10 cellular contexts compared by ENCODE assay signal in genomic region chr12:7677432-7677888, GRCh38. TPM values are rescaled to one million over a fixed set of nuclear protein-coding genes. Genes with fewer than 3 reads are reported as not detected.
DNase-seq lines count a peak whose midpoint lies in the region; ATAC-seq, FAIRE-seq and TF ChIP-seq lines count a peak whose summit lies in the region.
"Not testable (repeated sequence)": the region's sequence is repeated elsewhere in the genome, so short reads cannot be mapped to it uniquely, and the experiment has no call there.
"Had no signal": no experiment of that assay in that cellular context is flagged by ENCODE, and none has a peak within 500 bp of the region (broad histone marks: within the 10 kb centered on the region; RNA-seq: fewer than 3 reads in every experiment).

No MANE protein-coding gene starts in this region.

- TF ChIP-seq RAD21 in HCT116 (IDR thresholded peaks at IDR 0.05; ENCODE audit: low read depth) = peak; percentile 68
- peak; percentile 59 for TF ChIP-seq RAD21 in GM12878 (IDR thresholded peaks at IDR 0.05; ENCODE audit: insufficient read depth, low read depth, low read length)

- CTCF ChIA-PET in HCT116 (lab: Charles Lee) = interaction anchor here (0.9 kb wide), 1 partner anchor 129 kb away, joined by 3 read pairs; no protein-coding TSS in a partner anchor
- CTCF ChIA-PET in T-cell (lab: Charles Lee) = interaction anchor here in 1 of 2 donors (0.6 kb wide), 1 partner anchor 1021 kb away, joined by 3 read pairs; no protein-coding TSS in a partner anchor
- CTCF ChIA-PET in GM12878 (lab: Yijun Ruan, JAX) = interaction anchor here (0.6 to 4.0 kb wide), 4 partner anchors 9 to 401 kb away, joined by 3 to 27 read pairs (median 4); no protein-coding TSS in a partner anchor

- not testable (repeated sequence) for H3K4me1 Mint-ChIP-seq in T-cell
- peaks cover 19 to 38% (median 25%) of the 10 kb centered on the region in 3 donors for H3K4me1 Mint-ChIP-seq in naive B cell

- intact Hi-C loops in HCT116 (cut with micrococcal nuclease) = loop anchor here (1.0 kb wide), 1 partner anchor 130 kb away; no protein-coding TSS in a partner anchor
- intact Hi-C loops in GM12878 (cut with micrococcal nuclease; ENCODE audit: unreplicated experiment) = loop anchor here (1.0 kb wide), 1 partner anchor 130 kb away; no protein-coding TSS in a partner anchor

- H3K27me3 ChIP-seq in HCT116 (ENCODE audit: insufficient read depth, low read length); GM12878 (replicated peaks in 1 of 2; ENCODE audit: control insufficient read depth in 2 of 2, insufficient read depth in 2 of 2, low read length in 1 of 2): not testable (repeated sequence)

- RAD21 ChIA-PET in HCT116 (lab: Charles Lee; ENCODE audit: low non-redundant PET in 1 of 2, low total read pairs in 2 of 2, uncharacterized antibody in 2 of 2, unreplicated experiment in 2 of 2) (interaction anchor here in 1 of 2 experiments (0.7 kb wide), 1 partner anchor 12 kb away, joined by 3 read pairs; no protein-coding TSS in a partner anchor), GM12878 (lab: Charles Lee; ENCODE audit: unreplicated experiment) (interaction anchor here (0.5 kb wide), 1 partner anchor 130 kb away, joined by 3 read pairs; no protein-coding TSS in a partner anchor)

- H3K4me2 ChIP-seq in HCT116 (ENCODE audit: low read length) = peak overlapping the region; percentile 25
- H3K4me2 ChIP-seq in GM12878 (ENCODE audit: control insufficient read depth, insufficient read depth) = not testable (repeated sequence)

- ATAC-seq in HCT116 (peak; percentile 90), T-cell (replicated peaks in 1 of 4) (peak in 2 of 4 experiments; percentile 35 to 53), GM12878 (peak; percentile 79), naive B cell (ENCODE audit: low read depth in 2 of 2) (peak; percentile 54 to 55)

- FAIRE-seq in GM12878 (lab: Jason Lieb, UNC) = peak; percentile 84
- FAIRE-seq in urothelium cell line (lab: Jason Lieb, UNC) = not testable (repeated sequence)

- DNase-seq in D341Med (ENCODE audit: low spot score) = peak; percentile 48
- peak; percentile 43 for DNase-seq in HCT116 (ENCODE audit: low read depth, low spot score)
- DNase-seq in NCI-H2196 treated with DMSO at 0.1 percent for 48 hours (lab: John Stamatoyannopoulos, UW; ENCODE audit: unreplicated experiment) = peak; percentile 0
- DNase-seq in T-cell = peak in 1 of 34 experiments; percentile 3
- peak; percentile 26 for DNase-seq in GM12878 (ENCODE audit: low read depth, low spot score)
- DNase-seq in germinal center (ENCODE audit: low spot score) = peak; percentile 10
- peak; percentile 32 for DNase-seq in naive B cell
- peak; percentile 75 for DNase-seq in urothelium cell line (ENCODE audit: low spot score)

- TF ChIP-seq CTCF in HCT116 (IDR thresholded peaks at IDR 0.05 in 2 of 3, conservative IDR thresholded peaks at IDR 0.05 in 1 of 3; ENCODE audit: borderline replicate concordance in 1 of 3, insufficient read depth in 1 of 3, low read depth in 2 of 3, low read length in 2 of 3) (peak; percentile 42 to 72 (median 47); a peak in 4 of 6 replicates), GM12878 (IDR thresholded peaks at IDR 0.05 in 2 of 3, conservative IDR thresholded peaks at IDR 0.05 in 1 of 3; ENCODE audit: control insufficient read depth in 2 of 3, extremely low read depth in 1 of 3, insufficient read depth in 1 of 3, low read depth in 3 of 3, low read length in 3 of 3) (peak; percentile 33 to 59 (median 35); a peak in 4 of 6 replicates)

- not testable (repeated sequence) for H3K9me3 ChIP-seq in HCT116 (ENCODE audit: control insufficient read depth in 1 of 2, insufficient read depth in 1 of 2, low read depth in 1 of 2, low read length in 2 of 2); GM12878 (replicated peaks; ENCODE audit: control insufficient read depth, insufficient read depth, low read length)

- H2AFZ ChIP-seq in HCT116 (ENCODE audit: low read depth, low read length, poor library complexity, severe bottlenecking) = peak overlapping the region; percentile 22
- H2AFZ ChIP-seq in GM12878 (ENCODE audit: control insufficient read depth, low read depth, low read length) = not testable (repeated sequence)

- POLR2A ChIA-PET in HCT116 (lab: Charles Lee) = interaction anchor here (0.6 kb wide), 1 partner anchor 9 kb away, joined by 3 read pairs; no protein-coding TSS in a partner anchor
- POLR2A ChIA-PET in T-cell (lab: Charles Lee); GM12878 (lab: Charles Lee): not testable (repeated sequence)

- not testable (repeated sequence) for H3K9me2 ChIP-seq in HCT116 (ENCODE audit: insufficient read depth)

- not testable (repeated sequence) for BruUV-seq in HCT116 (replicated peaks; lab: Mats Ljungman, UMichigan); GM12878 (replicated peaks; lab: Mats Ljungman, UMichigan)

- H3K4me1 ChIP-seq in HCT116 (ENCODE audit: control insufficient read depth in 1 of 2, insufficient read depth in 2 of 2, low read length in 2 of 2); GM12878 (ENCODE audit: control insufficient read depth, insufficient read depth, low read length): not testable (repeated sequence)

- not testable (repeated sequence) for TF ChIP-seq EP300 in GM12878 (IDR thresholded peaks at IDR 0.05; ENCODE audit: borderline replicate concordance in 1 of 2, control insufficient read depth in 1 of 2, low read depth in 2 of 2, low read length in 2 of 2)

- TF ChIP-seq POLR2A in HCT116 (IDR thresholded peaks at IDR 0.05; ENCODE audit: borderline replicate concordance, extremely low read depth, insufficient read depth, insufficient read length); GM12878 (IDR thresholded peaks at IDR 0.05; ENCODE audit: low read depth, low read length): not testable (repeated sequence)

- not testable (repeated sequence) for H3K9ac ChIP-seq in HCT116 (ENCODE audit: low read length); GM12878 (ENCODE audit: control insufficient read depth, insufficient read depth, low read length)

- WGBS in GM12878 (ENCODE audit: insufficient coverage, insufficient replicate concordance, low lambda C conversion rate, missing lambda C conversion rate) = 2% methylated on average over 9 of the region's 9 CpGs

- peak overlapping the region; percentile 44 to 48 (median 45) for H3K4me3 Mint-ChIP-seq in T-cell
- H3K4me3 Mint-ChIP-seq in naive B cell = peak overlapping the region; percentile 0 to 82 (median 44)

- not testable (repeated sequence) for H3K4me3 ChIP-seq in HCT116 (replicated peaks in 1 of 2; ENCODE audit: low read depth in 1 of 2, low read length in 2 of 2); GM12878

- not testable (repeated sequence) for H3K27ac ChIP-seq in HCT116 (ENCODE audit: low read depth, low read length); GM12878 (ENCODE audit: control insufficient read depth, insufficient read depth)

- SMC1A ChIA-PET in GM12878 (lab: Charles Lee; ENCODE audit: uncharacterized antibody, unreplicated experiment) = interaction anchor here (1.2 kb wide), 1 partner anchor 9 kb away, joined by 4 read pairs; no protein-coding TSS in a partner anchor

- H3K36me3 ChIP-seq in HCT116 (ENCODE audit: control insufficient read depth in 1 of 2, insufficient read depth in 2 of 2, low read length in 2 of 2); GM12878 (ENCODE audit: control insufficient read depth in 2 of 2, insufficient read depth in 2 of 2, low read length in 1 of 2): not testable (repeated sequence)

- in situ Hi-C loops in GM12878 (cut with MboI) = loop anchor here (5.0 kb wide), 1 partner anchor 130 kb away; no protein-coding TSS in a partner anchor

- H3K27me3 Mint-ChIP-seq in T-cell, naive B cell: not testable (repeated sequence)

- H4K20me1 ChIP-seq in HCT116 (ENCODE audit: insufficient read depth); GM12878 (ENCODE audit: control insufficient read depth, insufficient read depth): not testable (repeated sequence)

- H3K36me3 Mint-ChIP-seq in T-cell, naive B cell: not testable (repeated sequence)

- H3K79me2 ChIP-seq in HCT116 (ENCODE audit: insufficient read depth, low read length); GM12878 (ENCODE audit: control insufficient read depth, insufficient read depth, low read length): not testable (repeated sequence)

- H3K27ac Mint-ChIP-seq in T-cell (peak overlapping the region in 1 of 2 donors; percentile 52), naive B cell (peak overlapping the region in 5 of 6 donors; percentile 1 to 82 (median 47))

- H3K9me3 Mint-ChIP-seq in T-cell, naive B cell: not testable (repeated sequence)

RNA-seq across cellular contexts. Expression of gene APOBEC1, which starts 11.8 kb away (rescaled TPM):
- total RNA-seq in HCT116 (2021; ENCODE audit: unreplicated experiment) = not detected
- not detected in 2 replicates for polyA plus RNA-seq in HCT116 (2012)
- not detected for total RNA-seq in T-cell
- total RNA-seq in GM12878 (2013; cell fraction: nucleolus; rRNA removed) = not detected in 2 replicates
- not detected in 2 replicates for total RNA-seq in GM12878 (2014; rRNA removed)
- not detected in 2 replicates for total RNA-seq in GM12878 (2014; rRNA removed; fragmentation: Illumina TruSeq; extraction: Trizol)
- total RNA-seq in GM12878 (2021) = not detected in 2 replicates
- polyA plus RNA-seq in GM12878 (2011; ENCODE audit: low read depth) = not detected
- polyA plus RNA-seq in GM12878 (2011; rRNA removed) = not detected in 2 replicates
- polyA plus RNA-seq in GM12878 (2011; cell fraction: cytosol; rRNA removed) = not detected in 2 replicates
- polyA plus RNA-seq in GM12878 (2011; cell fraction: nucleus; rRNA removed) = not detected in 2 replicates
- not detected in 2 replicates for polyA plus RNA-seq in GM12878 (2012)
- polyA plus RNA-seq in GM12878 (2014; fragmentation: Illumina TruSeq; extraction: Trizol) = not detected in 2 replicates
- not detected for polyA plus RNA-seq in GM12878 (2014; fragmentation: Nextera tagmentation; extraction: Ambion mirVana)
- polyA plus RNA-seq in GM12878 (2014; rRNA removed) = not detected in 2 replicates
- polyA plus RNA-seq in GM12878 (2016; fragmentation: Nextera tagmentation; extraction: Ambion mirVana) = not detected
- polyA minus RNA-seq in GM12878 (2011; rRNA and poly(A)+ RNA removed) = not detected in 2 replicates
- not detected in 2 replicates for polyA minus RNA-seq in GM12878 (2011; cell fraction: cytosol; rRNA and poly(A)+ RNA removed)
- not detected in 2 replicates for polyA minus RNA-seq in GM12878 (2011; cell fraction: nucleus; rRNA and poly(A)+ RNA removed)
- under 1 TPM in 1 of 6 donors, not detected in 5; 0.45 TPM for polyA plus RNA-seq in naive B cell (ENCODE audit: low read depth in 6 of 6)
- total RNA-seq: ascending aorta, thyroid gland had no signal

RNA-seq across cellular contexts. Expression of gene GDF3, which starts 18.1 kb away (rescaled TPM):
- not detected for total RNA-seq in HCT116 (2021; ENCODE audit: unreplicated experiment)
- not detected in 2 replicates for polyA plus RNA-seq in HCT116 (2012)
- total RNA-seq in T-cell = not detected
- not detected in 2 replicates for total RNA-seq in GM12878 (2013; cell fraction: nucleolus; rRNA removed)
- total RNA-seq in GM12878 (2014; rRNA removed) = not detected in 2 replicates
- total RNA-seq in GM12878 (2014; rRNA removed; fragmentation: Illumina TruSeq; extraction: Trizol) = not detected in 2 replicates
- total RNA-seq in GM12878 (2021) = not detected in 2 replicates
- polyA plus RNA-seq in GM12878 (2011; ENCODE audit: low read depth) = not detected
- not detected in 2 replicates for polyA plus RNA-seq in GM12878 (2011; rRNA removed)
- not detected in 2 replicates for polyA plus RNA-seq in GM12878 (2011; cell fraction: cytosol; rRNA removed)
- polyA plus RNA-seq in GM12878 (2011; cell fraction: nucleus; rRNA removed) = not detected in 2 replicates
- not detected in 2 replicates for polyA plus RNA-seq in GM12878 (2012)
- not detected in 2 replicates for polyA plus RNA-seq in GM12878 (2014; fragmentation: Illumina TruSeq; extraction: Trizol)
- polyA plus RNA-seq in GM12878 (2014; fragmentation: Nextera tagmentation; extraction: Ambion mirVana) = not detected
- polyA plus RNA-seq in GM12878 (2014; rRNA removed) = not detected in 2 replicates
- polyA plus RNA-seq in GM12878 (2016; fragmentation: Nextera tagmentation; extraction: Ambion mirVana) = not detected
- not detected in 2 replicates for polyA minus RNA-seq in GM12878 (2011; rRNA and poly(A)+ RNA removed)
- not detected in 2 replicates for polyA minus RNA-seq in GM12878 (2011; cell fraction: cytosol; rRNA and poly(A)+ RNA removed)
- not detected in 2 replicates for polyA minus RNA-seq in GM12878 (2011; cell fraction: nucleus; rRNA and poly(A)+ RNA removed)
- polyA plus RNA-seq in naive B cell (ENCODE audit: low read depth in 6 of 6) = not detected
- total RNA-seq: ascending aorta had no signal

RNA-seq across cellular contexts. Expression of gene DPPA3, which starts 33.8 kb away (rescaled TPM):
- not detected for total RNA-seq in HCT116 (2021; ENCODE audit: unreplicated experiment)
- polyA plus RNA-seq in HCT116 (2012) = not detected in 2 replicates
- not detected for total RNA-seq in T-cell
- total RNA-seq in GM12878 (2013; cell fraction: nucleolus; rRNA removed) = not detected in 2 replicates
- not detected in 2 replicates for total RNA-seq in GM12878 (2014; rRNA removed)
- total RNA-seq in GM12878 (2014; rRNA removed; fragmentation: Illumina TruSeq; extraction: Trizol) = not detected in 2 replicates
- total RNA-seq in GM12878 (2021) = not detected in 2 replicates
- polyA plus RNA-seq in GM12878 (2011; ENCODE audit: low read depth) = not detected
- polyA plus RNA-seq in GM12878 (2011; rRNA removed) = 0.07 TPM in 1 of 2 replicates, not detected in the other
- not detected in 2 replicates for polyA plus RNA-seq in GM12878 (2011; cell fraction: cytosol; rRNA removed)
- not detected in 2 replicates for polyA plus RNA-seq in GM12878 (2011; cell fraction: nucleus; rRNA removed)
- polyA plus RNA-seq in GM12878 (2012) = not detected in 2 replicates
- not detected in 2 replicates for polyA plus RNA-seq in GM12878 (2014; fragmentation: Illumina TruSeq; extraction: Trizol)
- under 1 TPM in 1 of 2 experiments, not detected in 1; 0.05 TPM for polyA plus RNA-seq in GM12878 (2014; fragmentation: Nextera tagmentation; extraction: Ambion mirVana)
- not detected in 2 replicates for polyA plus RNA-seq in GM12878 (2014; rRNA removed)
- polyA plus RNA-seq in GM12878 (2016; fragmentation: Nextera tagmentation; extraction: Ambion mirVana) = not detected
- polyA minus RNA-seq in GM12878 (2011; rRNA and poly(A)+ RNA removed) = not detected in 2 replicates
- polyA minus RNA-seq in GM12878 (2011; cell fraction: cytosol; rRNA and poly(A)+ RNA removed) = not detected in 2 replicates
- polyA minus RNA-seq in GM12878 (2011; cell fraction: nucleus; rRNA and poly(A)+ RNA removed) = not detected in 2 replicates
- not detected for polyA plus RNA-seq in naive B cell (ENCODE audit: low read depth in 6 of 6)
- total RNA-seq: ascending aorta, thyroid gland had no signal
